Comparison of ENCODE assay signal across 8 cellular contexts in the genomic region with DNA sequence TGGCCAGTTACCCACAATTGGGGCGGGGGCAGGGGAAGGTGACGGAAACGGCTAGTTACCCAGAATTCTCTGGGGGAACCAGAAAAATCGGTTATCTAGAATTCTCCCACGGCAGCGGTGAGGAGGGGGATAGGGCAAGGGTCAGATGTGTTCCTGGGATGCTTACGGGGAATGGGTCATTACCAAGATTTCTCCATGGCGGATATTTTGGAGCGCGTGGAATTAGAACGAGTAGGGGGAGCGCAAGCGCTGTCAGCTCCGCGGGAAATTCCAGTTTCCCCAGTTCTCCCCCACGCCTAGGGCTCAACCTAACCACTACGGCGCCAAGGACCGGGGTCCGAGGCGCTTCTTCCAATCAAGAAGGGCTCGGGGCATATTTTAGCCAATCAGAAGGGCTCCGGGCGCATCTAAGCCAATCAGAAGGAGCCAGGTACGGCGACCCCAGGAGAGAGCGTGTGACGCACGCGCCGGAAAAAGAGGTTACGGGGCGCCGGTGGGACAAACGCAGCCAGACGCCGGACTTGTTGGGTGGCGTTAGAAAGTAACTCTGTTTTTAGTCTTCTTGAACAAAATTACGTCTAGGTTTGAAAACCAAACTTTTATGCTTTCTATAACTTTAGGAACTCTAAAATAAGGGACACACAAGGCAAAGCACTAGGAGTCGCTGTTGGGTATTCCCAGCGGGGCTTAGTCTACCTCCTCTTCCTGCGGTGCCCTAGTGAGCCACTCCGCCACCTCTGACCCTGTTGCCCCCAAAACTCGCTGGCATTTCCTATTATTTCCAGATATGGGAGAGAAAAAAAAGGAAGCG. TPM values are rescaled to one million over a fixed set of nuclear protein-coding genes. Genes with fewer than 3 reads are reported as not detected.
DNase-seq lines count a peak whose midpoint lies in the region; ATAC-seq and TF ChIP-seq lines count a peak whose summit lies in the region.

A gene with protein sequence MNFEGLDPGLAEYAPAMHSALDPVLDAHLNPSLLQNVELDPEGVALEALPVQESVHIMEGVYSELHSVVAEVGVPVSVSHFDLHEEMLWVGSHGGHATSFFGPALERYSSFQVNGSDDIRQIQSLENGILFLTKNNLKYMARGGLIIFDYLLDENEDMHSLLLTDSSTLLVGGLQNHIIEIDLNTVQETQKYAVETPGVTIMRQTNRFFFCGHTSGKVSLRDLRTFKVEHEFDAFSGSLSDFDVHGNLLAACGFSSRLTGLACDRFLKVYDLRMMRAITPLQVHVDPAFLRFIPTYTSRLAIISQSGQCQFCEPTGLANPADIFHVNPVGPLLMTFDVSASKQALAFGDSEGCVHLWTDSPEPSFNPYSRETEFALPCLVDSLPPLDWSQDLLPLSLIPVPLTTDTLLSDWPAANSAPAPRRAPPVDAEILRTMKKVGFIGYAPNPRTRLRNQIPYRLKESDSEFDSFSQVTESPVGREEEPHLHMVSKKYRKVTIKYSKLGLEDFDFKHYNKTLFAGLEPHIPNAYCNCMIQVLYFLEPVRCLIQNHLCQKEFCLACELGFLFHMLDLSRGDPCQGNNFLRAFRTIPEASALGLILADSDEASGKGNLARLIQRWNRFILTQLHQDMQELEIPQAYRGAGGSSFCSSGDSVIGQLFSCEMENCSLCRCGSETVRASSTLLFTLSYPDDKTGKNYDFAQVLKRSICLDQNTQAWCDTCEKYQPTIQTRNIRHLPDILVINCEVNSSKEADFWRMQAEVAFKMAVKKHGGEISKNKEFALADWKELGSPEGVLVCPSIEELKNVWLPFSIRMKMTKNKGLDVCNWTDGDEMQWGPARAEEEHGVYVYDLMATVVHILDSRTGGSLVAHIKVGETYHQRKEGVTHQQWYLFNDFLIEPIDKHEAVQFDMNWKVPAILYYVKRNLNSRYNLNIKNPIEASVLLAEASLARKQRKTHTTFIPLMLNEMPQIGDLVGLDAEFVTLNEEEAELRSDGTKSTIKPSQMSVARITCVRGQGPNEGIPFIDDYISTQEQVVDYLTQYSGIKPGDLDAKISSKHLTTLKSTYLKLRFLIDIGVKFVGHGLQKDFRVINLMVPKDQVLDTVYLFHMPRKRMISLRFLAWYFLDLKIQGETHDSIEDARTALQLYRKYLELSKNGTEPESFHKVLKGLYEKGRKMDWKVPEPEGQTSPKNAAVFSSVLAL (minus strand): TSS at position 322 of the 811 bp plus-strand sequence. CDS start 906 bp downstream, outside the sequence.

- WGBS in right cardiac atrium = under 1% methylated on average over 45 of the region's 45 CpGs

- no peaks in the 10 kb centered on the region for H3K36me3 ChIP-seq in uterus

- H3K27me3 ChIP-seq in right cardiac atrium (ENCODE audit: control insufficient read depth, insufficient read depth) (no peaks in the 10 kb centered on the region), uterus (no peaks in the 10 kb centered on the region)

- H3K4me3 ChIP-seq in right cardiac atrium (ENCODE audit: low read length) (peak within 1 kb of the TSS; percentile 77), uterus (peak within 1 kb of the TSS; percentile 68 to 86)

- TF ChIP-seq CTCF in uterus (IDR thresholded peaks at IDR 0.05) = peak; percentile 42 to 67 (median 53)

- DNase-seq in NCI-H187 (lab: John Stamatoyannopoulos, UW) = peak; percentile 96
- peak; percentile 71 to 98 (median 88) for DNase-seq in T-helper 2 cell
- peak; percentile 97 to 98 (median 98) for DNase-seq in right cardiac atrium
- DNase-seq in pulmonary artery endothelial cell (ENCODE audit: low read depth, low spot score) = peak; percentile 94
- peak; percentile 94 to 96 for DNase-seq in uterus

- H3K9me3 ChIP-seq in right cardiac atrium (ENCODE audit: control insufficient read depth, low read length) = no peaks in the 10 kb centered on the region
- H3K9me3 ChIP-seq in uterus = no peaks in the 10 kb centered on the region

- H3K4me1 ChIP-seq in right cardiac atrium (ENCODE audit: control insufficient read depth, insufficient read depth, low read length) = peaks cover 7% of the 10 kb centered on the region
- no peaks in the 10 kb centered on the region for H3K4me1 ChIP-seq in uterus

- intact Hi-C loops in right cardiac atrium (cut with DNase I) = loop anchor here in 1 of 4 donors (10.0 kb wide), 1 partner anchor 131 kb away; the partner anchor contains the start of gene SPRYD4
- intact Hi-C loops in uterus (cut with DNase I; ENCODE audit: low total_unique reads) = no loop called here

- TF ChIP-seq POLR2A in uterus (IDR thresholded peaks at IDR 0.05) = peak; percentile 69 to 80

- ATAC-seq in GM18498 (IDR thresholded peaks at IDR 0.05; ENCODE audit: unreplicated experiment) (peak; percentile 93), HG02943 (IDR thresholded peaks at IDR 0.05; ENCODE audit: low read depth, unreplicated experiment) (peak; percentile 98), right cardiac atrium (peak; percentile 99)

- H3K27ac ChIP-seq in angular gyrus (ENCODE audit: low read depth, low read length) (peak within 1 kb of the TSS; percentile 100), right cardiac atrium (ENCODE audit: low read length) (peak within 1 kb of the TSS; percentile 96), uterus (peak within 1 kb of the TSS; percentile 98)

RNA-seq across cellular contexts. Expression of the gene that starts here (rescaled TPM):
- 10 to 100 TPM; 39.9 to 58.3 (median 49.1) TPM for total RNA-seq in right cardiac atrium
- 33.1 TPM for polyA plus RNA-seq in right cardiac atrium
- 10.6 and 15.3 TPM in 2 replicates for total RNA-seq in pulmonary artery endothelial cell
- 100 to 1,000 TPM in 1 of 4 donors, 10 to 100 TPM in 3; 33.2 to 104 (median 50.6) TPM for total RNA-seq in uterus

Comparison
In these comparisons a context has a peak if more than half of its experiments do, and no peak if none do; other contexts are left out.
1. Peak in every context shown above with its lines: DNase-seq, ATAC-seq, H3K4me3 ChIP-seq and H3K27ac ChIP-seq.